In the genomic region with DNA sequence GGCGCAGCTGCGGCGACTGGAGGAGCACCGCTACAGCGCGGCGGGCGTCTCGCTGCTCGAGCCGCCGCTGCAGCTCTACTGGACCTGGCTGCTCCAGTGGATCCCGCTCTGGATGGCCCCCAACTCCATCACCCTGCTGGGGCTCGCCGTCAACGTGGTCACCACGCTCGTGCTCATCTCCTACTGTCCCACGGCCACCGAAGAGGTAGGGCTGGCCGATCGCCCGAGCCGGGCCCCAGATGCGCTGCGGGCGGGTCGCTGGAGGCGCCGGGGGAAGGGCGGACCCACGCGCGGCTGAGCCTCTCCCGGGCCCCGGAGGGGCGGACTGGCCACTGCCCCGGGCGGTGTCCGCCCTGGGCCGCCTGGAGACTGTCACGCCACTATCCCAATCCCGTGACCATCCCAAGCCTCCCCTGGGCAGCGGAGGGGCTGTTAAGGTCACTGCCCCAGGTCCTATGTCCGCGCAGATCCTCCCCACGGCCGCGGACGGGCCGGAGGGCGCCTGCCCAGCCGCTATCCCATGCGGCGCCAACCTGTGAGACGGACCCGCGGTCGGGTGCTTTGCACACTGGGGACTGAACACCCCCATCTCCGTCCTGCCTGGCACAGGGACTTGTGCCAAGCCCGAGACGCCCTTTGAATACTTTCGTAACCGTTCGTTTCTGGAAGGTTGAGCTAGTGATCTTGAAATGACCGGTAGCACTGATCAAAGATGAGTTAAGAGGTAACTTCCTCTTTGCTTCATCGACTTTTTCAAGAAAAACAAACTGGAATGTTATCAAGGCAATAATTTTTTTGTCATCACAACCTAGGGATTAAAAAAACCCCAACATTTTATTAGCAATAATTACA, we compare ENCODE assay signal across 8 cellular contexts. TPM values are rescaled to one million over a fixed set of nuclear protein-coding genes. Genes with fewer than 3 reads are reported as not detected.
DNase-seq lines count a peak whose midpoint lies in the region; ATAC-seq and TF ChIP-seq lines count a peak whose summit lies in the region.

No MANE protein-coding gene starts in this region.

- intact Hi-C loops in activated CD8-positive, alpha-beta T cell treated with anti-CD3 and anti-CD28 coated beads for 36 hours (cut with micrococcal nuclease), result no loop called here
- intact Hi-C loops in tibial artery (cut with DNase I; ENCODE audit: low total_unique reads), result no loop called here

- H3K27me3 Mint-ChIP-seq in activated CD8-positive, alpha-beta T cell treated with anti-CD3 and anti-CD28 coated beads for 36 hours, result no peaks in the 10 kb centered on the region

- no peaks in the 10 kb centered on the region for H3K36me3 Mint-ChIP-seq in activated CD8-positive, alpha-beta T cell treated with anti-CD3 and anti-CD28 coated beads for 36 hours (ENCODE audit: low read depth)

- TF ChIP-seq CTCF in GM10266 (IDR thresholded peaks at IDR 0.05; ENCODE audit: control insufficient read depth, insufficient read depth, low read depth, missing control alignments) (peak; percentile 4), fibroblast of lung (conservative IDR thresholded peaks at IDR 0.05 in 1 of 2, IDR thresholded peaks at IDR 0.05 in 1 of 2; ENCODE audit: low read depth in 1 of 2, low read length in 2 of 2) (no peak), tibial artery (IDR thresholded peaks at IDR 0.05) (no peak)
- TF ChIP-seq CTCF in activated CD8-positive, alpha-beta T cell treated with anti-CD3 and anti-CD28 coated beads for 36 hours (IDR thresholded peaks at IDR 0.05), result no peak

- POLR2A ChIA-PET in activated CD8-positive, alpha-beta T cell treated with anti-CD3 and anti-CD28 coated beads for 36 hours (lab: Charles Lee), result interaction anchor here (0.7 kb wide), 1 partner anchor 12 kb away, joined by 3 read pairs; no protein-coding TSS in a partner anchor

- DNase-seq in 8988T, result peak; percentile 37
- peak; percentile 44 for DNase-seq in GM10266 (ENCODE audit: extremely low spot score)
- DNase-seq in MG63, result peak; percentile 51
- peak; percentile 13 for DNase-seq in activated CD8-positive, alpha-beta T cell treated with anti-CD3 and anti-CD28 coated beads for 36 hours
- DNase-seq in fibroblast of lung (ENCODE audit: low read depth in 2 of 2), result peak; percentile 31 to 46
- DNase-seq in tibial artery, result peak; percentile 53 to 76

- H3K4me1 ChIP-seq in fibroblast of lung (ENCODE audit: control insufficient read depth, extremely low read depth, insufficient read depth, low read length), result no peaks in the 10 kb centered on the region
- peaks cover 10 to 18% of the 10 kb centered on the region in 2 donors for H3K4me1 ChIP-seq in mucosa of rectum (ENCODE audit: control insufficient read depth in 2 of 2, insufficient read depth in 2 of 2, low read length in 2 of 2)
- H3K4me1 ChIP-seq in tibial artery, result peaks cover 0 to 41% (median 26%) of the 10 kb centered on the region in 4 donors

- ATAC-seq in HG02571 (IDR thresholded peaks at IDR 0.05; ENCODE audit: unreplicated experiment), result peak; percentile 32
- ATAC-seq in activated CD8-positive, alpha-beta T cell treated with anti-CD3 and anti-CD28 coated beads for 36 hours, result peak; percentile 25

- H3K4me2 ChIP-seq in fibroblast of lung (ENCODE audit: extremely low read depth, insufficient read depth, low read length), result peak overlapping the region; percentile 67

- peak overlapping the region; percentile 86 for H3K4me3 Mint-ChIP-seq in activated CD8-positive, alpha-beta T cell treated with anti-CD3 and anti-CD28 coated beads for 36 hours

- no peaks in the 10 kb centered on the region for H3K9me3 Mint-ChIP-seq in activated CD8-positive, alpha-beta T cell treated with anti-CD3 and anti-CD28 coated beads for 36 hours

- H3K27ac Mint-ChIP-seq in activated CD8-positive, alpha-beta T cell treated with anti-CD3 and anti-CD28 coated beads for 36 hours, result peak overlapping the region; percentile 83

- peak overlapping the region; percentile 69 for H3K27ac ChIP-seq in fibroblast of lung (ENCODE audit: insufficient read depth, low read length)
- H3K27ac ChIP-seq in mucosa of rectum (ENCODE audit: low read depth in 2 of 2, low read length in 2 of 2), result peak overlapping the region; percentile 87 to 93
- peak overlapping the region; percentile 85 for H3K27ac ChIP-seq in tibial artery

- CTCF ChIA-PET in activated CD8-positive, alpha-beta T cell treated with anti-CD3 and anti-CD28 coated beads for 36 hours (lab: Charles Lee), result interaction anchor here (0.8 kb wide), 2 partner anchors 12 to 283 kb away, joined by 3 read pairs; no protein-coding TSS in a partner anchor

- H3K9ac ChIP-seq in fibroblast of lung (ENCODE audit: insufficient read depth, low read length) (peak overlapping the region; percentile 74), mucosa of rectum (ENCODE audit: low read depth in 1 of 2, low read length in 2 of 2) (peak overlapping the region; percentile 90 to 92)

- H3K9me3 ChIP-seq in MG63 (no peaks in the 10 kb centered on the region), fibroblast of lung (ENCODE audit: control insufficient read depth, insufficient read depth, low read depth, low read length) (no peaks in the 10 kb centered on the region), mucosa of rectum (ENCODE audit: control insufficient read depth in 2 of 2, low read length in 2 of 2) (no peaks in the 10 kb centered on the region), tibial artery (no peaks in the 10 kb centered on the region)

- H2AFZ ChIP-seq in fibroblast of lung (ENCODE audit: low read length), result peak overlapping the region; percentile 90

- no peaks in the 10 kb centered on the region for H3K27me3 ChIP-seq in MG63
- no peaks in the 10 kb centered on the region for H3K27me3 ChIP-seq in fibroblast of lung (ENCODE audit: control insufficient read depth, insufficient read depth, low read length)
- H3K27me3 ChIP-seq in mucosa of rectum (ENCODE audit: control insufficient read depth in 2 of 2, insufficient read depth in 2 of 2, low read length in 2 of 2), result no peaks in the 10 kb centered on the region
- no peaks in the 10 kb centered on the region for H3K27me3 ChIP-seq in tibial artery

- H3K79me2 ChIP-seq in fibroblast of lung (ENCODE audit: control insufficient read depth, insufficient read depth, low read length), result peaks cover 15% of the 10 kb centered on the region

- H3K36me3 ChIP-seq in MG63, result no peaks in the 10 kb centered on the region; the same call in 1 of the 2 replicates
- H3K36me3 ChIP-seq in fibroblast of lung (ENCODE audit: control insufficient read depth, insufficient read depth, low read length), result no peaks in the 10 kb centered on the region
- H3K36me3 ChIP-seq in mucosa of rectum (ENCODE audit: control insufficient read depth in 2 of 2, insufficient read depth in 2 of 2, low read length in 2 of 2), result peaks cover 0 to 2% of the 10 kb centered on the region in 2 donors
- H3K36me3 ChIP-seq in tibial artery, result no peaks in the 10 kb centered on the region

- H3K4me3 ChIP-seq in MG63, result peak overlapping the region; percentile 82
- peak overlapping the region; percentile 69 to 88 (median 84) for H3K4me3 ChIP-seq in fibroblast of lung (replicated peaks in 1 of 4; ENCODE audit: control extremely low read depth in 1 of 4, insufficient read depth in 1 of 4, low read depth in 3 of 4, low read length in 4 of 4)
- peak overlapping the region; percentile 88 to 90 for H3K4me3 ChIP-seq in mucosa of rectum (ENCODE audit: low read length in 2 of 2)
- H3K4me3 ChIP-seq in tibial artery, result peak overlapping the region; percentile 68 to 73

- H4K20me1 ChIP-seq in fibroblast of lung (ENCODE audit: control insufficient read depth, extremely low read depth, insufficient read depth, low read length), result no peaks in the 10 kb centered on the region

- H3K4me1 Mint-ChIP-seq in activated CD8-positive, alpha-beta T cell treated with anti-CD3 and anti-CD28 coated beads for 36 hours (ENCODE audit: low read depth), result peaks cover 32% of the 10 kb centered on the region

RNA-seq across cellular contexts. Expression of a gene that starts 0.7 kb away (rescaled TPM):
- total RNA-seq in MG63 (2014; rRNA removed; shearing (Covaris generic); ENCODE audit: low replicate concordance), result 41.4 and 48.8 TPM in 2 replicates
- total RNA-seq in activated CD8-positive, alpha-beta T cell treated with anti-CD3 and anti-CD28 coated beads for 36 hours, result 10 to 100 TPM; 15.2 to 15.8 TPM
- 62.9 and 65.2 TPM in 2 replicates for total RNA-seq in fibroblast of lung
- 31.9 and 34.8 TPM in 2 replicates for polyA plus RNA-seq in fibroblast of lung
- polyA plus RNA-seq in fibroblast of lung (2012), result 28.8 and 35.9 TPM in 2 replicates
- polyA minus RNA-seq in fibroblast of lung (ENCODE audit: low replicate concordance), result 6.0 and 7.6 TPM in 2 replicates

RNA-seq across cellular contexts. Expression of a gene that starts 41.1 kb away (rescaled TPM):
- not detected in 2 replicates for total RNA-seq in MG63 (2014; rRNA removed; shearing (Covaris generic); ENCODE audit: low replicate concordance)
- total RNA-seq in activated CD8-positive, alpha-beta T cell treated with anti-CD3 and anti-CD28 coated beads for 36 hours, result under 1 TPM; 0.09 to 0.36 TPM
- 0.17 and 0.26 TPM in 2 replicates for total RNA-seq in fibroblast of lung
- polyA plus RNA-seq in fibroblast of lung, result 0.02 TPM in 1 of 2 replicates, not detected in the other
- polyA plus RNA-seq in fibroblast of lung (2012), result 0.08 and 0.34 TPM in 2 replicates
- polyA minus RNA-seq in fibroblast of lung (ENCODE audit: low replicate concordance), result 1.7 TPM in 1 of 2 replicates, not detected in the other

Comparison
In these comparisons a context has a peak if more than half of its experiments do, and no peak if none do; other contexts are left out.
1. Peak in every context shown above with its lines: DNase-seq, ATAC-seq, H3K4me3 ChIP-seq and H3K27ac ChIP-seq.
2. DNase-seq: peak in every context shown above with its lines; median percentile 64 in tibial artery; 51 in MG63; 44 in GM10266; 38 in fibroblast of lung; 37 in 8988T; 13 in activated CD8-positive, alpha-beta T cell treated with anti-CD3 and anti-CD28 coated beads for 36 hours.